8 cellular contexts compared by ENCODE assay signal in the genomic region with DNA sequence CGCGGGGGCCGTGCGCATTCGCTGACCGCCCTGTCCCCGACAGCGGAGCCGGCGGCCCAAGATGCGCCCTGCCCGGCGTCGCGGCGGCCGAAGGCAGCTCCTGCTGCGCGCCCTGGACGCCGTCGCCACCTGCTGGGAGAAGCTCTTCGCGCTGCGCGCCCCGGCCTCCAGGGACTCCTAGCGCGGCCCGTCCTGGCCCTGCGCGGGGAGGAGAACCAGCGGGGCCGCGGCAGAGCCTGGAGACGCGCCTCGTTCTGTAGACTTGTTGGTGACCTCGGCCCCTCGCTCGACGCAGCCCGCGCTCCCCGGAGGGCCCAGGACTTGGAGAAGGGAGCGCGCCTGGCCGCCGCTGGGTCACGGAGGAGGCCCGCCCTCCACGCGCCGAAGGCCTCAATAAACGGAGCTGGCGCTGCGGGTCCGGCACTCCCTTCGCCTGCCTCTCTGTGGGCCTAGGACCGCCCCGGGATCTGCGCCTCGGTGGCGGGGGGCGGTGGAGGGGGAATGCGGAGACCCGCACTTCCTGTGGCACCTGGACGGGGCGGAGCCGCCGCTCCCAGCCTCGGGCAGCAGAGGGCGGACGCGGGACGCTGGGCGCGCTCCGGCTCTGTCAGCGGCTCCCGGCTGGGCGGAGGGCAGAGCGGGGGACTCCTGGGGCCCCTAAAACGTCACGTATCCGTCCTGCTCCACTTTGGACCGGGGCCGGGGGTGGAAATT. TPM values are rescaled to one million over a fixed set of nuclear protein-coding genes. Genes with fewer than 3 reads are reported as not detected.
DNase-seq lines count a peak whose midpoint lies in the region; ATAC-seq and TF ChIP-seq lines count a peak whose summit lies in the region.

No MANE protein-coding gene starts in this region.

- peak overlapping the region; percentile 79 for H3K27ac ChIP-seq in VCaP
- peak overlapping the region; percentile 76 to 78 for H3K27ac ChIP-seq in left lung

- peaks cover 0 to 19% of the 10 kb centered on the region in 2 donors for H3K36me3 ChIP-seq in left lung

- peaks cover 21 to 50% of the 10 kb centered on the region in 2 donors for H3K4me1 ChIP-seq in left lung

- intact Hi-C loops in left lung (cut with DNase I) = no loop called here

- TF ChIP-seq CTCF in GM12872 (IDR thresholded peaks at IDR 0.05; ENCODE audit: insufficient read depth, low read depth, low read length) (peak; percentile 68), VCaP (conservative IDR thresholded peaks at IDR 0.05) (peak; percentile 90), cardiac fibroblast (IDR thresholded peaks at IDR 0.05; ENCODE audit: low read depth, low read length) (peak; percentile 51), left lung (IDR thresholded peaks at IDR 0.05) (peak; percentile 68 to 77)

- peak; percentile 49 to 64 for DNase-seq in NCI-H1930 (lab: John Stamatoyannopoulos, UW)
- DNase-seq in cardiac fibroblast (ENCODE audit: low read depth in 2 of 2) = peak; percentile 65 to 76
- peak; percentile 77 to 96 for DNase-seq in left lung
- peak; percentile 71 to 78 for DNase-seq in stimulated activated CD4-positive, alpha-beta T cell treated with anti-CD3 and anti-CD28 coated beads, Interleukin-4, amount 100 ng/mL, for 4 hours

- H3K27me3 ChIP-seq in left lung = peaks cover 32 to 76% of the 10 kb centered on the region in 2 donors

- no peaks in the 10 kb centered on the region for H3K9me3 ChIP-seq in left lung

- H3K4me3 ChIP-seq in cardiac fibroblast (replicated peaks in 1 of 2; ENCODE audit: low read depth in 2 of 2, low read length in 2 of 2) (peak overlapping the region; percentile 19 to 38), left lung (peak overlapping the region; percentile 38 to 53)

- ATAC-seq in HG02588 (IDR thresholded peaks at IDR 0.05; ENCODE audit: unreplicated experiment) = peak; percentile 54
- ATAC-seq in left lung = peak; percentile 94
- ATAC-seq in HG02938 (IDR thresholded peaks at IDR 0.05; ENCODE audit: unreplicated experiment) = no peak

RNA-seq across cellular contexts. Expression of a gene that starts 2.8 kb away (rescaled TPM):
- total RNA-seq in left lung = 1 to 10 TPM in 1 of 2 donors, under 1 TPM in 1; 0.76 to 1.0 TPM

RNA-seq across cellular contexts. Expression of a gene that starts 10.7 kb away (rescaled TPM):
- 10 to 100 TPM; 40.3 to 69.2 TPM for total RNA-seq in left lung

RNA-seq across cellular contexts. Expression of a gene that starts 24.3 kb away (rescaled TPM):
- total RNA-seq in left lung = 10 to 100 TPM; 31.2 to 34.3 TPM

RNA-seq across cellular contexts. Expression of a gene that starts 40.6 kb away (rescaled TPM):
- 10 to 100 TPM; 23.4 to 63.9 TPM for total RNA-seq in left lung

RNA-seq across cellular contexts. Expression of a gene that starts 41.1 kb away (rescaled TPM):
- total RNA-seq in left lung = 1 to 10 TPM; 1.8 to 2.0 TPM
